ENCODE assay signal across 8 cellular contexts in genomic region chr1:23979387-23980005, GRCh38. TPM values are rescaled to one million over a fixed set of nuclear protein-coding genes. Genes with fewer than 3 reads are reported as not detected.
A peak's percentile ranks its signal among the peaks of the same experiment; 100 is the strongest.
DNase-seq lines count a peak whose midpoint lies in the region; ATAC-seq and TF ChIP-seq lines count a peak whose summit lies in the region.

No MANE protein-coding gene starts in this region.

- H3K27ac Mint-ChIP-seq in CD4-positive, CD25-positive, alpha-beta regulatory T cell = peak overlapping the region; percentile 80 to 96 (median 96)
- H3K27ac Mint-ChIP-seq in naive thymus-derived CD4-positive, alpha-beta T cell = peak overlapping the region; percentile 90 to 99 (median 95)

- peaks cover 19% of the 10 kb centered on the region for H3K36me3 ChIP-seq in CD4-positive, CD25-positive, alpha-beta regulatory T cell (ENCODE audit: control insufficient read depth, insufficient read depth, low read length)
- H3K36me3 ChIP-seq in Karpas-422 (ENCODE audit: insufficient read depth, low read length) = peaks cover 51% of the 10 kb centered on the region
- H3K36me3 ChIP-seq in naive thymus-derived CD4-positive, alpha-beta T cell (ENCODE audit: control insufficient read depth in 2 of 3, insufficient read depth in 3 of 3, low read length in 3 of 3) = peaks cover 0 to 16% (median 0%) of the 10 kb centered on the region in 3 experiments

- H3K9me2 ChIP-seq in Karpas-422 (replicated peaks; ENCODE audit: insufficient read depth, low read length) = no peaks in the 10 kb centered on the region

- TF ChIP-seq CTCF in coronary artery (IDR thresholded peaks at IDR 0.05) = no peak
- TF ChIP-seq CTCF in omental fat pad (IDR thresholded peaks at IDR 0.05) = no peak

- peaks cover 51% of the 10 kb centered on the region for H3K4me1 ChIP-seq in CD4-positive, CD25-positive, alpha-beta regulatory T cell (ENCODE audit: control insufficient read depth, insufficient read depth, low read length, poor library complexity, severe bottlenecking)
- peaks cover 52% of the 10 kb centered on the region for H3K4me1 ChIP-seq in Karpas-422 (ENCODE audit: low read length)
- peaks cover 31 to 43% of the 10 kb centered on the region in 2 donors for H3K4me1 ChIP-seq in naive thymus-derived CD4-positive, alpha-beta T cell (ENCODE audit: control insufficient read depth in 2 of 2, insufficient read depth in 2 of 2, low read length in 2 of 2)

- POLR2A ChIA-PET in naive thymus-derived CD4-positive, alpha-beta T cell (lab: Charles Lee) = interaction anchor here (1.0 to 8.6 kb wide), 8 partner anchors 9 to 557 kb away, joined by 3 to 108 read pairs (median 4); partner anchors contain the start of gene PNRC2

- ATAC-seq in CD4-positive, CD25-positive, alpha-beta regulatory T cell (ENCODE audit: low read depth in 2 of 2) = no peak
- no peak for ATAC-seq in naive thymus-derived CD4-positive, alpha-beta T cell
- no peak for ATAC-seq in omental fat pad (ENCODE audit: low FRiP score)

- peak overlapping the region; percentile 92 for H3K4me3 ChIP-seq in CD4-positive, CD25-positive, alpha-beta regulatory T cell (ENCODE audit: low read depth, low read length)
- H3K4me3 ChIP-seq in Karpas-422 (ENCODE audit: low read length) = peak overlapping the region; percentile 98
- peak overlapping the region; percentile 95 for H3K4me3 ChIP-seq in coronary artery
- H3K4me3 ChIP-seq in naive thymus-derived CD4-positive, alpha-beta T cell (ENCODE audit: low read length) = peak overlapping the region; percentile 75

- no peak overlapping the region for H2AFZ ChIP-seq in Karpas-422 (ENCODE audit: low read length)

- no peaks in the 10 kb centered on the region for H3K9me3 ChIP-seq in CD4-positive, CD25-positive, alpha-beta regulatory T cell (ENCODE audit: control insufficient read depth in 2 of 2, low read length in 2 of 2)
- no peaks in the 10 kb centered on the region for H3K9me3 ChIP-seq in Karpas-422 (ENCODE audit: low read length)
- no peaks in the 10 kb centered on the region for H3K9me3 ChIP-seq in naive thymus-derived CD4-positive, alpha-beta T cell (ENCODE audit: control insufficient read depth in 2 of 3, low read length in 3 of 3)

- peaks cover 3% of the 10 kb centered on the region for H3K36me3 Mint-ChIP-seq in CD4-positive, CD25-positive, alpha-beta regulatory T cell
- H3K36me3 Mint-ChIP-seq in naive thymus-derived CD4-positive, alpha-beta T cell = peaks cover 0 to 36% (median 8%) of the 10 kb centered on the region in 5 donors

- H3K4me3 Mint-ChIP-seq in CD4-positive, CD25-positive, alpha-beta regulatory T cell = peak overlapping the region; percentile 94 to 98 (median 96)
- peak overlapping the region; percentile 87 to 98 (median 94) for H3K4me3 Mint-ChIP-seq in naive thymus-derived CD4-positive, alpha-beta T cell

- H3K27ac ChIP-seq in CD4-positive, CD25-positive, alpha-beta regulatory T cell (ENCODE audit: insufficient read depth, low read length, poor library complexity, severe bottlenecking) = peak overlapping the region; percentile 98
- H3K27ac ChIP-seq in Karpas-422 (ENCODE audit: low read length) = peak overlapping the region; percentile 93
- H3K27ac ChIP-seq in coronary artery = peak overlapping the region; percentile 97 to 100
- peak overlapping the region; percentile 98 for H3K27ac ChIP-seq in naive thymus-derived CD4-positive, alpha-beta T cell (ENCODE audit: low read depth, low read length)

- peaks cover 4% of the 10 kb centered on the region for H3K27me3 Mint-ChIP-seq in CD4-positive, CD25-positive, alpha-beta regulatory T cell
- H3K27me3 Mint-ChIP-seq in naive thymus-derived CD4-positive, alpha-beta T cell = peaks cover 0 to 4% (median 0%) of the 10 kb centered on the region in 5 donors

- H3K9me3 Mint-ChIP-seq in CD4-positive, CD25-positive, alpha-beta regulatory T cell = no peaks in the 10 kb centered on the region
- peaks cover 0 to 4% (median 0%) of the 10 kb centered on the region in 11 donors for H3K9me3 Mint-ChIP-seq in naive thymus-derived CD4-positive, alpha-beta T cell

- no peaks in the 10 kb centered on the region for H3K27me3 ChIP-seq in CD4-positive, CD25-positive, alpha-beta regulatory T cell (ENCODE audit: control insufficient read depth, insufficient read depth, low read length)
- no peaks in the 10 kb centered on the region for H3K27me3 ChIP-seq in Karpas-422 (ENCODE audit: low read length)
- H3K27me3 ChIP-seq in naive thymus-derived CD4-positive, alpha-beta T cell (ENCODE audit: control insufficient read depth in 2 of 2, insufficient read depth in 2 of 2, low read length in 2 of 2) = no peaks in the 10 kb centered on the region

- CTCF ChIA-PET in naive thymus-derived CD4-positive, alpha-beta T cell (lab: Charles Lee) = interaction anchor here (0.7 to 1.5 kb wide), 2 partner anchors 18 to 805 kb away, joined by 3 read pairs; no protein-coding TSS in a partner anchor

- DNase-seq in CD4-positive, CD25-positive, alpha-beta regulatory T cell = no peak
- DNase-seq in Karpas-422 = no peak
- DNase-seq in coronary artery (ENCODE audit: low spot score) = no peak
- DNase-seq in naive thymus-derived CD4-positive, alpha-beta T cell = no peak
- no peak for DNase-seq in inferior parietal cortex (ENCODE audit: extremely low spot score)
- no peak for DNase-seq in head of caudate nucleus
- no peak for DNase-seq in omental fat pad (ENCODE audit: low spot score)
- no peak for DNase-seq in AG08396 (ENCODE audit: low spot score)

- peak overlapping the region; percentile 97 for H3K4me2 ChIP-seq in Karpas-422 (ENCODE audit: low read depth, low read length, poor library complexity, severe bottlenecking)

- peak overlapping the region; percentile 100 for H3K9ac ChIP-seq in Karpas-422 (ENCODE audit: low read length)

- peaks cover 61% of the 10 kb centered on the region for H3K79me2 ChIP-seq in Karpas-422 (ENCODE audit: low read length)

- peaks cover 36 to 59% (median 44%) of the 10 kb centered on the region in 4 donors for H3K4me1 Mint-ChIP-seq in CD4-positive, CD25-positive, alpha-beta regulatory T cell
- H3K4me1 Mint-ChIP-seq in naive thymus-derived CD4-positive, alpha-beta T cell = peaks cover 44 to 62% (median 58%) of the 10 kb centered on the region in 7 donors

- peaks cover 46% of the 10 kb centered on the region for H4K20me1 ChIP-seq in Karpas-422 (ENCODE audit: insufficient read depth, low read depth, low read length)

- intact Hi-C loops in naive thymus-derived CD4-positive, alpha-beta T cell (cut with micrococcal nuclease) = loop anchor here (1.0 to 5.0 kb wide), 8 partner anchors 20 to 962 kb away; partner anchors contain the start of genes SRRM1 (in 2 of the 2), FUCA1 (in 1 of the 2), GALE (in 1 of the 2) and KDM1A (in 1 of the 2)
- intact Hi-C loops in head of caudate nucleus (cut with DNase I) = loop anchor here (2.0 kb wide), 1 partner anchor 19 kb away; no protein-coding TSS in a partner anchor

RNA-seq across cellular contexts. Expression of gene SRSF10, which starts 0.6 kb away (rescaled TPM):
- total RNA-seq in CD4-positive, CD25-positive, alpha-beta regulatory T cell = 220 TPM
- 100 to 1,000 TPM; 127 to 151 (median 144) TPM for polyA plus RNA-seq in CD4-positive, CD25-positive, alpha-beta regulatory T cell
- 87.6 and 150 TPM in 2 replicates for total RNA-seq in Karpas-422 (2014; rRNA removed; shearing (Covaris generic); ENCODE audit: low replicate concordance)
- 100 to 1,000 TPM; 170 to 252 (median 193) TPM for total RNA-seq in naive thymus-derived CD4-positive, alpha-beta T cell
- 100 to 1,000 TPM; 108 to 132 TPM for polyA plus RNA-seq in naive thymus-derived CD4-positive, alpha-beta T cell
- 100 to 1,000 TPM; 101 to 152 (median 120) TPM for total RNA-seq in omental fat pad

RNA-seq across cellular contexts. Expression of gene PNRC2, which starts 19.9 kb away (rescaled TPM):
- total RNA-seq in CD4-positive, CD25-positive, alpha-beta regulatory T cell = 126 TPM
- polyA plus RNA-seq in CD4-positive, CD25-positive, alpha-beta regulatory T cell = 100 to 1,000 TPM; 123 to 149 (median 141) TPM
- 114 and 140 TPM in 2 replicates for total RNA-seq in Karpas-422 (2014; rRNA removed; shearing (Covaris generic); ENCODE audit: low replicate concordance)
- 100 to 1,000 TPM; 139 to 180 (median 161) TPM for total RNA-seq in naive thymus-derived CD4-positive, alpha-beta T cell
- polyA plus RNA-seq in naive thymus-derived CD4-positive, alpha-beta T cell = 100 to 1,000 TPM; 142 to 151 TPM
- total RNA-seq in omental fat pad = 100 to 1,000 TPM; 139 to 173 (median 153) TPM
